Comparison of ENCODE assay signal across 18 cellular contexts in the genomic region with DNA sequence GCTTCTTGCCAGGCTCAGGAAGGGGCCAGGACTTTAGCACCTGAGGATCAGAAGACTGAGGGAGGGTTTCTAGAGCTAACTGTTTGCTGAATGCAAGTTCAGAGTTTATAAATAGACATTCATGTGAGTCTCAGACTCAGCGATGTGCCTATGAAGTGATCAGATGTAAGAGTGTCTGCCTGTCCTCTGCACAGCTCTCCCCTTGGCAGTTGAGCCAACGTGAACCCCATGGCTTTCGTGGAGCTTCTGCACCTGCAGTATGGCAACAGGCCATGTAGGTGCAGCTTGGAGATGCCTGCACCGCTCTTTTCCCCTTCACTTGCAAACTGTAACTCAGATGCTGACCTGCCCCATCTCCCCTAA.
"Had no signal": no experiment of that assay in that cellular context is flagged by ENCODE, and none has a peak within 500 bp of the region (broad histone marks: within the 10 kb centered on the region; RNA-seq: fewer than 3 reads in every experiment).

No MANE protein-coding gene starts in this region.

- H3K27me3 ChIP-seq: breast epithelium, gastrocnemius medialis, right lobe of liver had no signal

- H3K27ac Mint-ChIP-seq: activated naive CD8-positive, alpha-beta T cell; activated T-cell treated with anti-CD3 and anti-CD28 coated beads, Interleukin-2, amount 50 U/mL, for 24 hours; stimulated activated effector memory CD8-positive, alpha-beta T cell treated with anti-CD3 and anti-CD28 coated beads, Interleukin-12 subunit alpha, Interleukin-12 subunit beta, amount 100 ng/mL, for 72 hours; T-cell had no signal

- H3K9me3 Mint-ChIP-seq: activated T-cell treated with anti-CD3 and anti-CD28 coated beads, Interleukin-2, amount 50 U/mL, for 24 hours; neural crest cell; stimulated activated effector memory CD8-positive, alpha-beta T cell treated with anti-CD3 and anti-CD28 coated beads, Interleukin-12 subunit alpha, Interleukin-12 subunit beta, amount 100 ng/mL, for 72 hours; T-cell had no signal

- H3K27me3 Mint-ChIP-seq: activated naive CD8-positive, alpha-beta T cell; activated T-cell treated with anti-CD3 and anti-CD28 coated beads, Interleukin-2, amount 50 U/mL, for 24 hours had no signal

- ATAC-seq: right lobe of liver; stimulated activated effector memory CD8-positive, alpha-beta T cell treated with anti-CD3 and anti-CD28 coated beads, Interleukin-12 subunit alpha, Interleukin-12 subunit beta, amount 100 ng/mL, for 72 hours; T-cell had no signal

- DNase-seq: activated CD4-positive, alpha-beta T cell treated with anti-CD3 and anti-CD28 coated beads for 1 hour; activated effector memory CD4-positive, alpha-beta T cell treated with anti-CD3 and anti-CD28 coated beads, Interleukin-2, amount 50 U/mL, for 16 hours; activated T-cell treated with anti-CD3 and anti-CD28 coated beads, Interleukin-2, amount 50 U/mL, for 24 hours; anterior cingulate cortex; effector memory CD4-positive, alpha-beta T cell; gastrocnemius medialis; islet precursor cell; posterior cingulate gyrus; right lobe of liver; substantia nigra; T-cell; T1000; trophoblast cell had no signal

- H3K27ac ChIP-seq: breast epithelium, gastrocnemius medialis, right lobe of liver, SK-N-MC had no signal

- H3K4me3 ChIP-seq: breast epithelium, gastrocnemius medialis, right lobe of liver, SK-N-MC had no signal

- H3K4me3 Mint-ChIP-seq: activated naive CD8-positive, alpha-beta T cell; activated T-cell treated with anti-CD3 and anti-CD28 coated beads, Interleukin-2, amount 50 U/mL, for 24 hours; neural crest cell; stimulated activated effector memory CD8-positive, alpha-beta T cell treated with anti-CD3 and anti-CD28 coated beads, Interleukin-12 subunit alpha, Interleukin-12 subunit beta, amount 100 ng/mL, for 72 hours; T-cell had no signal

- H3K4me1 Mint-ChIP-seq: neural crest cell had no signal

- H3K36me3 Mint-ChIP-seq: activated naive CD8-positive, alpha-beta T cell; stimulated activated effector memory CD8-positive, alpha-beta T cell treated with anti-CD3 and anti-CD28 coated beads, Interleukin-12 subunit alpha, Interleukin-12 subunit beta, amount 100 ng/mL, for 72 hours; T-cell had no signal
